ENCODE assay signal across 9 cellular contexts in the genomic region with DNA sequence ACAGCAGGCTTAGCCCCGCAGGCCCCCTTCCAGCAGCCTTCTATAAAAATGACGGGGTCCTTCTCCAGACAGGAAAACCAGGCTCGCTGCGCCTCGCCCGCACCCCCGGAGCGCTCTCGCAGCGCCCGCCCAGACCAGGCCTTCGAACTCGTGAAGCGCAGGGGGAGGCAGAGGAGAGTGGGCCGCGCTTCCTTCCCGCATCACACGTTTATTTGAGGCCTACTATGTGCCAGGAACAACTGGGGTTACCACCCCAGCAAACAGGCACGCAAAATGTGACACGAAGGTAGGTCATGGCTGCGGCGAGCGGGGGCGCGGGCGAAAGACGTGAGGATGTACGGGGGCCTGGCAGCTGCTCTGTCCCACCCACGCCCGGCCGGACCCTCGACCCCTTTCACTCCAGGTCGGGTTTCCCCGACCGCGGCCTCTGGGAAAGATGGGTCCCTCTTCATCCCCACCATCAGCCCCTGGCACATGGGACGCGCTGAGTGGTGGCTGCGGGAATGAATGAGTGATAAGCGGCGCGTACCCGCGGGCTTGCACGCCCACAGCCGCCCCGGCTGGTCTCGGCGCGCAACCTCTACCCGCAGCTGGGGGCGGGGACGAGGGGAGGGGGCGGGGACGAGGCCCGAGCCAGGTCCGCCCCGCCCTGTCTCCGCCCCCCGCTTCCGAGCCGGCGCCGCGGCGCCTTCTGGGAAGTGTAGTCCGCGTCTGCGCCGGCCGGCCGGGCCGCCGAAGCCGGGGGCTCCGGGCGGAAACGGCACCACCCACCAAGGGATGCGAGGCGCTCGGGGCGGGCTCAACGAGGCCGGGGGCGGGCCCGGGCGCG. TPM values are rescaled to one million over a fixed set of nuclear protein-coding genes. Genes with fewer than 3 reads are reported as not detected.
DNase-seq lines count a peak whose midpoint lies in the region; ATAC-seq and TF ChIP-seq lines count a peak whose summit lies in the region.
"Had no signal": no experiment of that assay in that cellular context is flagged by ENCODE, and none has a peak within 500 bp of the region (broad histone marks: within the 10 kb centered on the region; RNA-seq: fewer than 3 reads in every experiment).

No MANE protein-coding gene starts in this region.

- peak overlapping the region; percentile 81 for H3K4me3 ChIP-seq in BJ (ENCODE audit: low read depth, low read length)

- no peaks in the 10 kb centered on the region for H3K27me3 ChIP-seq in BJ (ENCODE audit: control insufficient read depth, insufficient read depth, low read length)

- ATAC-seq in GM19328 (IDR thresholded peaks at IDR 0.05; ENCODE audit: unreplicated experiment) = peak; percentile 96
- peak; percentile 84 for ATAC-seq in HG03460 (IDR thresholded peaks at IDR 0.05; ENCODE audit: unreplicated experiment)

- POLR2A ChIA-PET in BJ (lab: Charles Lee) = no interaction called here

- CTCF ChIA-PET in BJ (lab: Yijun Ruan, JAX) = interaction anchor here (0.8 kb wide), 1 partner anchor 9 kb away, joined by 3 read pairs; no protein-coding TSS in a partner anchor

- no peaks in the 10 kb centered on the region for H3K36me3 ChIP-seq in BJ (ENCODE audit: control insufficient read depth, insufficient read depth, low read length)

- TF ChIP-seq CTCF in BJ (IDR thresholded peaks at IDR 0.05; ENCODE audit: insufficient read depth, low read depth, low read length) = no peak

- DNase-seq in BJ (ENCODE audit: low read depth) = peak; percentile 10
- peak; percentile 72 for DNase-seq in NCI-H748 treated with DMSO at 0.1 percent for 48 hours (lab: John Stamatoyannopoulos, UW)
- peak; percentile 61 to 95 for DNase-seq in activated CD8-positive, alpha-beta memory T cell treated with anti-CD3 and anti-CD28 coated beads for 1 hour (ENCODE audit: extremely low read depth in 1 of 2, low read depth in 1 of 2)
- DNase-seq in effector CD4-positive, alpha-beta T cell = peak; percentile 90
- peak; percentile 81 to 92 for DNase-seq in lung microvascular endothelial cell (ENCODE audit: low read depth in 2 of 2)
- DNase-seq in stimulated activated CD4-positive, alpha-beta T cell treated with anti-CD3 and anti-CD28 coated beads, TNF-alpha, amount 100 ng/mL, for 1 hour (ENCODE audit: low read depth in 3 of 3, low spot score in 1 of 3) = peak; percentile 83 to 94 (median 87)

RNA-seq across cellular contexts. Expression of a gene that starts 59.1 kb away (rescaled TPM):
- polyA plus RNA-seq in BJ (2011; rRNA removed) = 0.92 and 1.6 TPM in 2 replicates
- polyA minus RNA-seq in BJ (2011; rRNA and poly(A)+ RNA removed) = 0.36 and 0.47 TPM in 2 replicates
- 5.0 and 6.3 TPM in 2 replicates for total RNA-seq in lung microvascular endothelial cell
- total RNA-seq: T-helper 2 cell treated with Interferon-gamma antibody and Interleukin-4, amounts not matched to agents 100 ng/mL and 5 ng/mL, for 36 hours had no signal

Comparison
In these comparisons a context has a peak if more than half of its experiments do, and no peak if none do; other contexts are left out.
1. Peak in every context shown above with its lines: DNase-seq, ATAC-seq and H3K4me3 ChIP-seq.
2. DNase-seq: peak in every context shown above with its lines; median percentile 90 in effector CD4-positive, alpha-beta T cell; 87 in stimulated activated CD4-positive, alpha-beta T cell treated with anti-CD3 and anti-CD28 coated beads, TNF-alpha, amount 100 ng/mL, for 1 hour; 86 in lung microvascular endothelial cell; 78 in activated CD8-positive, alpha-beta memory T cell treated with anti-CD3 and anti-CD28 coated beads for 1 hour; 72 in NCI-H748 treated with DMSO at 0.1 percent for 48 hours; 10 in BJ.